In the genomic region with DNA sequence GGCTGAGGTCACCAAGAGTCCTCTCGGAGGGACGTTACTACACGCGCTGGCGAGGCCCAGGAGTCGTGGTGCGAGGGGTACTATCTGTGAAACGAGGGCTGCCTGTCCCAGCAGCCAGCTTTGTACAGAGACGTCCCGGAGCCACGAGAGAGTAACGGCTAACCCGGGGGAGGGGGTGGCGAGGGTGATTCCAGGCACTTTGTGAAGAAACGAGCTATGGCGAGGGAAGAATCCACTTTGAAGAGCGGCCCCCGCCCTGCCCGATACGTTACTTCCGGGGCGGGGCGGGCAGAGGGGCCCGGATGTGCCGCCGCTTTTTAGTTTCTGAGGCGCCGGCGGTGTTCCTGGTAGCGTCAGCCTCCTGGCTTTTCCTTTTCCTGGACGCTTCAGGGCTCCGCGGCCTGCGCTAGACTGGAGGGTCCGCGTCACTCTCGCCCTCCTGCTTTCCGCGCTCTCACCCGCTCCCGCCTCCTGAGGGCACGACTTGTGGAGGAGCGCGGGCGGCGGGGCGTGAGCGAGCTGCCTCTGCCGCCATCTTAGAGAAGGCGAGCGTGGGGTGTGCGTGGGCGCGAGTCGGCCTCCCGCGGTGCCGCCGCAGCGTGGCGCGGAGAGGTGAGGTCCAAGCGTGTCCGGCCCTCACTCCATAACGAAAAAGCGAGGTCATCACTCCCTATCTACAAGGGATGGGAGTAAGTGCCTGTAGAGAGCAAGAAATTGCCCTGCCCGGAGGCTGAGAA, we compare ENCODE assay signal across 1 cellular context.
TF ChIP-seq lines count a peak whose summit lies in the region.

No MANE protein-coding gene starts in this region.

TF ChIP-seq in K562, 482 proteins besides CTCF, POLR2A, EP300 and RAD21 (continued from another document and continues in another):
- TF ChIP-seq, protein P1, sequence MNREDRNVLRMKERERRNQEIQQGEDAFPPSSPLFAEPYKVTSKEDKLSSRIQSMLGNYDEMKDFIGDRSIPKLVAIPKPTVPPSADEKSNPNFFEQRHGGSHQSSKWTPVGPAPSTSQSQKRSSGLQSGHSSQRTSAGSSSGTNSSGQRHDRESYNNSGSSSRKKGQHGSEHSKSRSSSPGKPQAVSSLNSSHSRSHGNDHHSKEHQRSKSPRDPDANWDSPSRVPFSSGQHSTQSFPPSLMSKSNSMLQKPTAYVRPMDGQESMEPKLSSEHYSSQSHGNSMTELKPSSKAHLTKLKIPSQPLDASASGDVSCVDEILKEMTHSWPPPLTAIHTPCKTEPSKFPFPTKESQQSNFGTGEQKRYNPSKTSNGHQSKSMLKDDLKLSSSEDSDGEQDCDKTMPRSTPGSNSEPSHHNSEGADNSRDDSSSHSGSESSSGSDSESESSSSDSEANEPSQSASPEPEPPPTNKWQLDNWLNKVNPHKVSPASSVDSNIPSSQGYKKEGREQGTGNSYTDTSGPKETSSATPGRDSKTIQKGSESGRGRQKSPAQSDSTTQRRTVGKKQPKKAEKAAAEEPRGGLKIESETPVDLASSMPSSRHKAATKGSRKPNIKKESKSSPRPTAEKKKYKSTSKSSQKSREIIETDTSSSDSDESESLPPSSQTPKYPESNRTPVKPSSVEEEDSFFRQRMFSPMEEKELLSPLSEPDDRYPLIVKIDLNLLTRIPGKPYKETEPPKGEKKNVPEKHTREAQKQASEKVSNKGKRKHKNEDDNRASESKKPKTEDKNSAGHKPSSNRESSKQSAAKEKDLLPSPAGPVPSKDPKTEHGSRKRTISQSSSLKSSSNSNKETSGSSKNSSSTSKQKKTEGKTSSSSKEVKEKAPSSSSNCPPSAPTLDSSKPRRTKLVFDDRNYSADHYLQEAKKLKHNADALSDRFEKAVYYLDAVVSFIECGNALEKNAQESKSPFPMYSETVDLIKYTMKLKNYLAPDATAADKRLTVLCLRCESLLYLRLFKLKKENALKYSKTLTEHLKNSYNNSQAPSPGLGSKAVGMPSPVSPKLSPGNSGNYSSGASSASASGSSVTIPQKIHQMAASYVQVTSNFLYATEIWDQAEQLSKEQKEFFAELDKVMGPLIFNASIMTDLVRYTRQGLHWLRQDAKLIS (CRISPR knock-in tag; IDR thresholded peaks at IDR 0.05): peak; percentile 71; the same call in 1 of the 2 replicates
- TF ChIP-seq PHF20 (IDR thresholded peaks at IDR 0.05; ENCODE audit: partially characterized antibody): peak; percentile 28
- TF ChIP-seq FOSL1 (tag; conservative IDR thresholded peaks at IDR 0.05): 0 out of 2 replicates have a peak, but pooled peaks have one; percentile 35
- TF ChIP-seq HMGN3 (IDR thresholded peaks at IDR 0.05; ENCODE audit: borderline replicate concordance, extremely low read depth, insufficient read length, low read depth, low read length): peak; percentile 54
- peak; percentile 79 for TF ChIP-seq MYC (IDR thresholded peaks at IDR 0.05; ENCODE audit: low read depth, low read length)
- TF ChIP-seq MYC (CRISPR knock-in tag; IDR thresholded peaks at IDR 0.05; ENCODE audit: borderline replicate concordance, low read depth): 0 out of 2 replicates have a peak, but pooled peaks have one; percentile 31
- TF ChIP-seq NUFIP1 (IDR thresholded peaks at IDR 0.05; ENCODE audit: partially characterized antibody): peak; percentile 45
- peak; percentile 53; the same call in 1 of the 2 replicates for TF ChIP-seq SIN3B (IDR thresholded peaks at IDR 0.05; ENCODE audit: low read depth)
- TF ChIP-seq SAFB (IDR thresholded peaks at IDR 0.05; ENCODE audit: borderline replicate concordance, low read depth, low read length): peak; percentile 91
- no peak for TF ChIP-seq CBX5 (IDR thresholded peaks at IDR 0.05; ENCODE audit: borderline replicate concordance, low read depth)
- peak; percentile 98 for TF ChIP-seq GTF2E2 (tag; IDR thresholded peaks at IDR 0.05)
- peak; percentile 51; the same call in 1 of the 2 replicates for TF ChIP-seq POLR2AphosphoS5 (IDR thresholded peaks at IDR 0.05; ENCODE audit: control insufficient read depth, insufficient read depth, low read depth, low read length)
- no peak for TF ChIP-seq SREBF2 (CRISPR knock-in tag; IDR thresholded peaks at IDR 0.05)
- peak; percentile 67; the same call in 1 of the 2 replicates for TF ChIP-seq ETV5 (CRISPR knock-in tag; IDR thresholded peaks at IDR 0.05; ENCODE audit: low read depth)
- no peak for TF ChIP-seq EZH2 (IDR thresholded peaks at IDR 0.05; ENCODE audit: borderline replicate concordance, low read depth, low read length)
- 0 out of 4 replicates have a peak, but pooled peaks of 1 of the 2 experiments have one; percentile 1 for TF ChIP-seq TEAD1 (CRISPR knock-in tag; IDR thresholded peaks at IDR 0.05)
- 0 out of 2 replicates have a peak, but pooled peaks have one; percentile 16 for TF ChIP-seq HCFC1 (IDR thresholded peaks at IDR 0.05; ENCODE audit: low read depth, low read length)
- TF ChIP-seq MBD2 (IDR thresholded peaks at IDR 0.05; ENCODE audit: borderline replicate concordance, low read depth): 0 out of 2 replicates have a peak, but pooled peaks have one; percentile 33
- TF ChIP-seq POLR2B (IDR thresholded peaks at IDR 0.05; ENCODE audit: low read depth, partially characterized antibody): peak; percentile 84
- TF ChIP-seq PHF21A (IDR thresholded peaks at IDR 0.05; ENCODE audit: borderline replicate concordance, low read depth): peak; percentile 62; the same call in 1 of the 2 replicates
- TF ChIP-seq NFRKB (IDR thresholded peaks at IDR 0.05; ENCODE audit: low read depth): peak; percentile 86
- no peak for TF ChIP-seq IRF9 (tag; IDR thresholded peaks at IDR 0.05)
- TF ChIP-seq FOXM1 (IDR thresholded peaks at IDR 0.05; ENCODE audit: low read depth): no peak
- TF ChIP-seq FOXM1 (CRISPR knock-in tag; IDR thresholded peaks at IDR 0.05; ENCODE audit: low read depth): 0 out of 2 replicates have a peak, but pooled peaks have one; percentile 29
- TF ChIP-seq, protein P2, sequence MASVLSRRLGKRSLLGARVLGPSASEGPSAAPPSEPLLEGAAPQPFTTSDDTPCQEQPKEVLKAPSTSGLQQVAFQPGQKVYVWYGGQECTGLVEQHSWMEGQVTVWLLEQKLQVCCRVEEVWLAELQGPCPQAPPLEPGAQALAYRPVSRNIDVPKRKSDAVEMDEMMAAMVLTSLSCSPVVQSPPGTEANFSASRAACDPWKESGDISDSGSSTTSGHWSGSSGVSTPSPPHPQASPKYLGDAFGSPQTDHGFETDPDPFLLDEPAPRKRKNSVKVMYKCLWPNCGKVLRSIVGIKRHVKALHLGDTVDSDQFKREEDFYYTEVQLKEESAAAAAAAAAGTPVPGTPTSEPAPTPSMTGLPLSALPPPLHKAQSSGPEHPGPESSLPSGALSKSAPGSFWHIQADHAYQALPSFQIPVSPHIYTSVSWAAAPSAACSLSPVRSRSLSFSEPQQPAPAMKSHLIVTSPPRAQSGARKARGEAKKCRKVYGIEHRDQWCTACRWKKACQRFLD (CRISPR knock-in tag; IDR thresholded peaks at IDR 0.05): 0 out of 2 replicates have a peak, but pooled peaks have one; percentile 41
- TF ChIP-seq PHF8 (IDR thresholded peaks at IDR 0.05; ENCODE audit: borderline replicate concordance, low read length): peak; percentile 75
- TF ChIP-seq RBBP5 (IDR thresholded peaks at IDR 0.05; ENCODE audit: borderline replicate concordance, insufficient read depth, low read length, poor library complexity, severe bottlenecking): peak; percentile 66
- TF ChIP-seq, protein P3, sequence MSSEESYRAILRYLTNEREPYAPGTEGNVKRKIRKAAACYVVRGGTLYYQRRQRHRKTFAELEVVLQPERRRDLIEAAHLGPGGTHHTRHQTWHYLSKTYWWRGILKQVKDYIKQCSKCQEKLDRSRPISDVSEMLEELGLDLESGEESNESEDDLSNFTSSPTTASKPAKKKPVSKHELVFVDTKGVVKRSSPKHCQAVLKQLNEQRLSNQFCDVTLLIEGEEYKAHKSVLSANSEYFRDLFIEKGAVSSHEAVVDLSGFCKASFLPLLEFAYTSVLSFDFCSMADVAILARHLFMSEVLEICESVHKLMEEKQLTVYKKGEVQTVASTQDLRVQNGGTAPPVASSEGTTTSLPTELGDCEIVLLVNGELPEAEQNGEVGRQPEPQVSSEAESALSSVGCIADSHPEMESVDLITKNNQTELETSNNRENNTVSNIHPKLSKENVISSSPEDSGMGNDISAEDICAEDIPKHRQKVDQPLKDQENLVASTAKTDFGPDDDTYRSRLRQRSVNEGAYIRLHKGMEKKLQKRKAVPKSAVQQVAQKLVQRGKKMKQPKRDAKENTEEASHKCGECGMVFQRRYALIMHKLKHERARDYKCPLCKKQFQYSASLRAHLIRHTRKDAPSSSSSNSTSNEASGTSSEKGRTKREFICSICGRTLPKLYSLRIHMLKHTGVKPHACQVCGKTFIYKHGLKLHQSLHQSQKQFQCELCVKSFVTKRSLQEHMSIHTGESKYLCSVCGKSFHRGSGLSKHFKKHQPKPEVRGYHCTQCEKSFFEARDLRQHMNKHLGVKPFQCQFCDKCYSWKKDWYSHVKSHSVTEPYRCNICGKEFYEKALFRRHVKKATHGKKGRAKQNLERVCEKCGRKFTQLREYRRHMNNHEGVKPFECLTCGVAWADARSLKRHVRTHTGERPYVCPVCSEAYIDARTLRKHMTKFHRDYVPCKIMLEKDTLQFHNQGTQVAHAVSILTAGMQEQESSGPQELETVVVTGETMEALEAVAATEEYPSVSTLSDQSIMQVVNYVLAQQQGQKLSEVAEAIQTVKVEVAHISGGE (CRISPR knock-in tag; IDR thresholded peaks at IDR 0.05): peak in 1 of 3 experiments; percentile 85; a peak in 2 of 6 replicates
- TF ChIP-seq BRD9 (IDR thresholded peaks at IDR 0.05; ENCODE audit: low read depth, partially characterized antibody): peak; percentile 67
- TF ChIP-seq NRF1 (conservative IDR thresholded peaks at IDR 0.05 in 1 of 2, IDR thresholded peaks at IDR 0.05 in 1 of 2): peak; percentile 42 to 56; a peak in 3 of 4 replicates
- peak; percentile 18; the same call in 1 of the 2 replicates for TF ChIP-seq RNF2 (IDR thresholded peaks at IDR 0.05)
- TF ChIP-seq SUPT5H (IDR thresholded peaks at IDR 0.05): peak; percentile 87
- 0 out of 2 replicates have a peak, but pooled peaks have one; percentile 62 for TF ChIP-seq ZC3H4 (CRISPR knock-in tag; IDR thresholded peaks at IDR 0.05; ENCODE audit: borderline replicate concordance)
- peak; percentile 19; the same call in 1 of the 2 replicates for TF ChIP-seq TEAD4 (IDR thresholded peaks at IDR 0.05; ENCODE audit: low read length)
- no peak for TF ChIP-seq TEAD4 (CRISPR knock-in tag; IDR thresholded peaks at IDR 0.05; ENCODE audit: borderline replicate concordance)
- 0 out of 2 replicates have a peak, but pooled peaks have one; percentile 8 for TF ChIP-seq BHLHE40 (IDR thresholded peaks at IDR 0.05; ENCODE audit: low read length)
- no peak for TF ChIP-seq AFF1 (IDR thresholded peaks at IDR 0.05; ENCODE audit: low read depth in 1 of 2, partially characterized antibody in 2 of 2)
- 0 out of 2 replicates have a peak, but pooled peaks have one; percentile 9 for TF ChIP-seq ZNF24 (IDR thresholded peaks at IDR 0.05)
- TF ChIP-seq EP400 (IDR thresholded peaks at IDR 0.05): peak; percentile 93
- TF ChIP-seq CBX1 (IDR thresholded peaks at IDR 0.05; ENCODE audit: low read depth): peak; percentile 38; the same call in 1 of the 2 replicates
- peak; percentile 87 for TF ChIP-seq GABPB1 (CRISPR knock-in tag; IDR thresholded peaks at IDR 0.05)
- no peak for TF ChIP-seq SIX5 (IDR thresholded peaks at IDR 0.05; ENCODE audit: borderline replicate concordance in 1 of 2, insufficient read depth in 1 of 2, low read depth in 1 of 2, low read length in 2 of 2)
- no peak for TF ChIP-seq ZNF436 (CRISPR knock-in tag; IDR thresholded peaks at IDR 0.05)
- TF ChIP-seq KDM4B (IDR thresholded peaks at IDR 0.05; ENCODE audit: borderline replicate concordance in 2 of 2, low read depth in 1 of 2): peak in 1 of 2 experiments; percentile 27; a peak in 1 of 4 replicates
- TF ChIP-seq PML (IDR thresholded peaks at IDR 0.05; ENCODE audit: low read length): peak; percentile 84
- TF ChIP-seq, protein P4, sequence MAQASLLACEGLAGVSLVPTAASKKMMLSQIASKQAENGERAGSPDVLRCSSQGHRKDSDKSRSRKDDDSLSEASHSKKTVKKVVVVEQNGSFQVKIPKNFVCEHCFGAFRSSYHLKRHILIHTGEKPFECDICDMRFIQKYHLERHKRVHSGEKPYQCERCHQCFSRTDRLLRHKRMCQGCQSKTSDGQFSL (CRISPR knock-in tag; IDR thresholded peaks at IDR 0.05): no peak
- TF ChIP-seq, protein P4 (tag; IDR thresholded peaks at IDR 0.05): 0 out of 4 replicates have a peak, but pooled peaks of 1 of the 2 experiments have one; percentile 36
- TF ChIP-seq TAF7 (tag; IDR thresholded peaks at IDR 0.05): peak; percentile 87
- 0 out of 2 replicates have a peak, but pooled peaks have one; percentile 1 for TF ChIP-seq ZNF316 (IDR thresholded peaks at IDR 0.05)
